In genomic region chr19:38932425-38933179, GRCh38 we compare ENCODE assay signal across 8 cellular contexts. TPM values are rescaled to one million over a fixed set of nuclear protein-coding genes. Genes with fewer than 3 reads are reported as not detected.
A peak's percentile ranks its signal among the peaks of the same experiment; 100 is the strongest.
DNase-seq lines count a peak whose midpoint lies in the region; ATAC-seq and TF ChIP-seq lines count a peak whose summit lies in the region.

No MANE protein-coding gene starts in this region.

- peak overlapping the region; percentile 77 for H3K27ac Mint-ChIP-seq in endothelial cell (ENCODE audit: unreplicated experiment)

- no peaks in the 10 kb centered on the region for H3K9me3 Mint-ChIP-seq in endothelial cell (ENCODE audit: unreplicated experiment)

- H3K9me3 ChIP-seq in aorta (ENCODE audit: control insufficient read depth, low read length): no peaks in the 10 kb centered on the region
- no peaks in the 10 kb centered on the region for H3K9me3 ChIP-seq in suprapubic skin

- H3K36me3 ChIP-seq in aorta (ENCODE audit: control insufficient read depth in 1 of 2, insufficient read depth in 2 of 2, low read length in 1 of 2) (no peaks in the 10 kb centered on the region), suprapubic skin (peaks cover 18% of the 10 kb centered on the region)

- 88 to 90% methylated on average over 29 of the region's 29 CpGs for WGBS in aorta, 2 donors
- 88% methylated on average over 11 of the region's 29 CpGs for WGBS in suprapubic skin

- peak overlapping the region; percentile 77 for H3K4me3 Mint-ChIP-seq in endothelial cell (ENCODE audit: unreplicated experiment)

- H3K27me3 Mint-ChIP-seq in endothelial cell (ENCODE audit: unreplicated experiment): peaks cover 10% of the 10 kb centered on the region

- H3K27ac ChIP-seq in C4-2B (no peak overlapping the region), aorta (ENCODE audit: low read depth in 1 of 2, low read length in 2 of 2) (no peak overlapping the region), suprapubic skin (no peak overlapping the region)

- TF ChIP-seq POLR2A in suprapubic skin (IDR thresholded peaks at IDR 0.05): no peak

- peaks cover 30% of the 10 kb centered on the region for H3K36me3 Mint-ChIP-seq in endothelial cell (ENCODE audit: low read depth, unreplicated experiment)

- H3K4me1 Mint-ChIP-seq in endothelial cell (ENCODE audit: unreplicated experiment): peaks cover 15% of the 10 kb centered on the region

- H3K4me1 ChIP-seq in aorta (ENCODE audit: control insufficient read depth in 1 of 2, insufficient read depth in 2 of 2, low read length in 2 of 2) (no peaks in the 10 kb centered on the region), suprapubic skin (peaks cover 15% of the 10 kb centered on the region)

- TF ChIP-seq EP300 in suprapubic skin (IDR thresholded peaks at IDR 0.05): no peak

- ATAC-seq in GM19467 (IDR thresholded peaks at IDR 0.05; ENCODE audit: unreplicated experiment) (no peak), aorta (ENCODE audit: low FRiP score) (no peak)

- TF ChIP-seq CTCF in C4-2B (conservative IDR thresholded peaks at IDR 0.05) (peak; percentile 50), GM13976 (IDR thresholded peaks at IDR 0.05; ENCODE audit: borderline replicate concordance, control extremely low read depth, extremely low read depth, insufficient read depth, missing control alignments) (peak; percentile 16), endothelial cell (IDR thresholded peaks at IDR 0.05; ENCODE audit: unreplicated experiment) (no peak), retinal pigment epithelial cell (conservative IDR thresholded peaks at IDR 0.05; ENCODE audit: low read depth, low read length) (peak; percentile 55), suprapubic skin (IDR thresholded peaks at IDR 0.05) (no peak)

- intact Hi-C loops in aorta (cut with DNase I): loop anchor here in 1 of 2 donors (10.0 kb wide), 1 partner anchor 388 kb away; no protein-coding TSS in a partner anchor

- DNase-seq in GM13976 (ENCODE audit: low spot score) (no peak), SW480 (ENCODE audit: low spot score) (peak; percentile 36), endothelial cell (ENCODE audit: low spot score) (no peak), retinal pigment epithelial cell (ENCODE audit: low read depth) (no peak), aorta (no peak), suprapubic skin (ENCODE audit: low spot score in 2 of 2) (no peak)

- no peaks in the 10 kb centered on the region for H3K27me3 ChIP-seq in aorta (ENCODE audit: control insufficient read depth in 1 of 2, insufficient read depth in 2 of 2, low read length in 1 of 2)
- no peaks in the 10 kb centered on the region for H3K27me3 ChIP-seq in suprapubic skin

- H3K4me3 ChIP-seq in retinal pigment epithelial cell (ENCODE audit: low read length) (no peak overlapping the region), aorta (ENCODE audit: low read length in 2 of 2) (no peak overlapping the region), suprapubic skin (no peak overlapping the region)

- in situ Hi-C loops in GM13976 (cut with MboI; ENCODE audit: low sequenced_read_pairs, unreplicated experiment): no loop called here

RNA-seq across cellular contexts. Expression of gene MRPS12, which starts 1.9 kb away (rescaled TPM):
- total RNA-seq in endothelial cell (ENCODE audit: unreplicated experiment) (32.0 TPM), aorta (10 to 100 TPM; 14.3 to 15.8 TPM), suprapubic skin (10 to 100 TPM; 19.0 to 40.5 (median 35.2) TPM)
- 10 to 100 TPM; 24.9 to 33.3 TPM for polyA plus RNA-seq in aorta

RNA-seq across cellular contexts. Expression of gene SARS2, which starts 2.0 kb away (rescaled TPM):
- total RNA-seq in endothelial cell (ENCODE audit: unreplicated experiment): 36.7 TPM
- total RNA-seq in aorta: 10 to 100 TPM in 1 of 2 donors, 1 to 10 TPM in 1; 5.9 to 13.8 TPM
- 10 to 100 TPM in 1 of 2 donors, 1 to 10 TPM in 1; 9.5 to 72.4 TPM for polyA plus RNA-seq in aorta
- 10 to 100 TPM; 18.5 to 36.4 (median 29.2) TPM for total RNA-seq in suprapubic skin

RNA-seq across cellular contexts. Expression of gene CCER2, which starts 20.6 kb away (rescaled TPM):
- total RNA-seq in endothelial cell (ENCODE audit: unreplicated experiment): 0.87 TPM
- not detected for total RNA-seq in aorta
- polyA plus RNA-seq in aorta: 1 to 10 TPM in 1 of 2 donors, not detected in 1; 1.2 TPM
- 1 to 10 TPM in 2 of 4 donors, under 1 TPM in 1, not detected in 1; 0.85 to 3.1 (median 1.3) TPM for total RNA-seq in suprapubic skin

RNA-seq across cellular contexts. Expression of gene NFKBIB, which starts 32.8 kb away (rescaled TPM):
- 16.9 TPM for total RNA-seq in endothelial cell (ENCODE audit: unreplicated experiment)
- total RNA-seq in aorta: 10 to 100 TPM; 16.0 to 24.5 TPM
- 10 to 100 TPM; 23.4 to 30.1 TPM for polyA plus RNA-seq in aorta
- 10 to 100 TPM; 18.1 to 25.4 (median 21.1) TPM for total RNA-seq in suprapubic skin

RNA-seq across cellular contexts. Expression of gene SIRT2, which starts 33.2 kb away (rescaled TPM):
- total RNA-seq in endothelial cell (ENCODE audit: unreplicated experiment) (45.9 TPM), aorta (10 to 100 TPM; 34.6 to 42.4 TPM), suprapubic skin (100 to 1,000 TPM in 1 of 4 donors, 10 to 100 TPM in 3; 90.4 to 100 (median 96.2) TPM)
- polyA plus RNA-seq in aorta: 10 to 100 TPM; 34.8 to 51.2 TPM

Comparison
In these comparisons a context has a peak if more than half of its experiments do, and no peak if none do; other contexts are left out.
1. CTCF ChIP-seq: peak in C4-2B (single experiment), GM13976 (single experiment) and retinal pigment epithelial cell (single experiment); none in endothelial cell (single experiment) and suprapubic skin (0 of 2).